In genomic region chr19:29560313-29561075, GRCh38 we compare ENCODE assay signal across 16 cellular contexts. TPM values are rescaled to one million over a fixed set of nuclear protein-coding genes. Genes with fewer than 3 reads are reported as not detected.
DNase-seq lines count a peak whose midpoint lies in the region; ATAC-seq and TF ChIP-seq lines count a peak whose summit lies in the region.
"Had no signal": no experiment of that assay in that cellular context is flagged by ENCODE, and none has a peak within 500 bp of the region (broad histone marks: within the 10 kb centered on the region; RNA-seq: fewer than 3 reads in every experiment).

No MANE protein-coding gene starts in this region.

- TF ChIP-seq CTCF in heart right ventricle (IDR thresholded peaks at IDR 0.05) (no peak), vagina (IDR thresholded peaks at IDR 0.05) (no peak)

- peak; percentile 19 for DNase-seq in cardiac septum (ENCODE audit: low spot score)
- no peak for DNase-seq in heart right ventricle
- DNase-seq in NCI-H2107 treated with DMSO at 0.1 percent for 48 hours (lab: John Stamatoyannopoulos, UW; ENCODE audit: unreplicated experiment): peak; percentile 62
- peak; percentile 35 for DNase-seq in NCI-H69 (lab: John Stamatoyannopoulos, UW)
- peak; percentile 58 for DNase-seq in vagina (ENCODE audit: extremely low spot score in 2 of 2)
- DNase-seq in NCI-H748 (lab: John Stamatoyannopoulos, UW; ENCODE audit: unreplicated experiment): no peak
- no peak for DNase-seq in DMS53 treated with DMSO at 0.1 percent for 48 hours (lab: John Stamatoyannopoulos, UW; ENCODE audit: unreplicated experiment)
- DNase-seq: C1 segment of cervical spinal cord, NCI-H2029, NCI-H446, NCI-H82 had no signal

- ATAC-seq in heart right ventricle (no peak), GM18519 (IDR thresholded peaks at IDR 0.05; ENCODE audit: low FRiP score, unreplicated experiment) (no peak)
- ATAC-seq: HepG2, Panc1 had no signal

- peaks cover 0 to 20% (median 16%) of the 10 kb centered on the region in 7 donors for H3K27me3 ChIP-seq in heart right ventricle
- no peaks in the 10 kb centered on the region for H3K27me3 ChIP-seq in vagina

- H3K36me3 ChIP-seq in heart right ventricle (no peaks in the 10 kb centered on the region), vagina (no peaks in the 10 kb centered on the region)

- no peak overlapping the region for H3K4me3 ChIP-seq in heart right ventricle
- no peak overlapping the region for H3K4me3 ChIP-seq in vagina

- H3K9me3 ChIP-seq in heart right ventricle (peaks cover 0 to 50% (median 17%) of the 10 kb centered on the region in 11 donors), vagina (peaks cover 4% of the 10 kb centered on the region)

- TF ChIP-seq POLR2A in vagina (IDR thresholded peaks at IDR 0.05): no peak

- intact Hi-C loops in cardiac septum (cut with DNase I) (no loop called here), heart right ventricle (cut with DNase I) (no loop called here), vagina (cut with DNase I) (no loop called here)

- no peak overlapping the region for H3K27ac ChIP-seq in heart right ventricle
- no peak overlapping the region for H3K27ac ChIP-seq in vagina
- H3K27ac ChIP-seq: KMS-11 had no signal

- 80 to 84% methylated on average over 6 of the region's 6 CpGs for WGBS in heart right ventricle, 2 donors

- H3K4me1 ChIP-seq in heart right ventricle: no peaks in the 10 kb centered on the region
- no peaks in the 10 kb centered on the region for H3K4me1 ChIP-seq in vagina

RNA-seq across cellular contexts. Expression of gene VSTM2B, which starts 34.7 kb away (rescaled TPM):
- total RNA-seq in cardiac septum: not detected
- total RNA-seq in heart right ventricle: not detected
- not detected for polyA plus RNA-seq in heart right ventricle
- 0.98 TPM for total RNA-seq in vagina
- total RNA-seq: HepG2, M059J had no signal
- polyA plus RNA-seq: HepG2 had no signal

RNA-seq across cellular contexts. Expression of gene POP4, which starts 45.6 kb away (rescaled TPM):
- total RNA-seq in cardiac septum: 47.8 TPM
- 10 to 100 TPM; 46.6 to 61.2 (median 51.7) TPM for total RNA-seq in heart right ventricle
- polyA plus RNA-seq in heart right ventricle: 100 to 1,000 TPM in 1 of 2 donors, 10 to 100 TPM in 1; 49.4 to 108 TPM
- total RNA-seq in vagina: 31.4 TPM

Comparison
In these comparisons a context has a peak if more than half of its experiments do, and no peak if none do; other contexts are left out.
1. DNase-seq: peak in cardiac septum (single experiment), NCI-H2107 treated with DMSO at 0.1 percent for 48 hours (single experiment), NCI-H69 (single experiment) and vagina (2 of 2); none in heart right ventricle (0 of 2), NCI-H748 (single experiment) and DMS53 treated with DMSO at 0.1 percent for 48 hours (single experiment).